14 cellular contexts compared by ENCODE assay signal in the genomic region with DNA sequence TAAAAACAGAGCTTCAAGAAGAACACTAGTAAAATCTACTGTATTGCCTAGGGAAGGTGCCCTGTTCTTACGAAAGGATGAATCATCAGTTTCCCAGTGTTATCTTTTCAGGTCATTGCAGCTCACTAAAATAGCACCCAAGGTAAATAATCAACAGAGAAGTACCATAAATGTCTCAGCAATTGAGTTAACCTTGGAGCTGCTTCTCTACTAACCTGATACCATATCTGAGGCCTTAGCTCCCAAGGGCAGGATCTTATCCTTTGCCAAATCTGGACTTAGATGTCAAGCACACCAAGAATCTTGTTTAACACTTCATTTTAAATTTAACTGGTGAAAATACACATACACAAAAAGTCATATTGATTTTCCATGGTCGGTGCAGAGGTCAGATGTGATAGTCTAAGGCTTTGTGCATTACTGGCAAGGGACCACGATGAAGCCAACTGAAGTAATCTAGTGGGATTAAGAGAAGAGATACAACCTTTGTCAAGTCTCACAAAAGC.
DNase-seq lines count a peak whose midpoint lies in the region; ATAC-seq and TF ChIP-seq lines count a peak whose summit lies in the region.
"Had no signal": no experiment of that assay in that cellular context is flagged by ENCODE, and none has a peak within 500 bp of the region (broad histone marks: within the 10 kb centered on the region; RNA-seq: fewer than 3 reads in every experiment).

No MANE protein-coding gene starts in this region.

- no peak overlapping the region for H3K4me3 ChIP-seq in MM.1S (ENCODE audit: low read length)
- H3K4me3 ChIP-seq: spleen had no signal

- no peak overlapping the region for H2AFZ ChIP-seq in MM.1S (ENCODE audit: low read length)

- no peak overlapping the region for H3K27ac Mint-ChIP-seq in HFFc6
- H3K27ac Mint-ChIP-seq: activated CD8-positive, alpha-beta T cell treated with anti-CD3 and anti-CD28 coated beads, Interleukin-2, amount 10 ng/mL, durations not matched to agents 7 days and 5 days; stimulated activated effector memory CD8-positive, alpha-beta T cell treated with anti-CD3 and anti-CD28 coated beads, Interleukin-12 subunit alpha, Interleukin-12 subunit beta, amount 100 ng/mL, for 72 hours had no signal

- TF ChIP-seq CTCF in HFFc6 (IDR thresholded peaks at IDR 0.05): no peak
- TF ChIP-seq CTCF in MM.1S (IDR thresholded peaks at IDR 0.05; ENCODE audit: low read length): no peak

- H3F3A ChIP-seq in MM.1S (ENCODE audit: insufficient read depth, low read length): no peaks in the 10 kb centered on the region

- no peaks in the 10 kb centered on the region for H3K79me2 ChIP-seq in MM.1S (ENCODE audit: low read length)

- no peaks in the 10 kb centered on the region for H3K9me3 Mint-ChIP-seq in HFFc6

- ATAC-seq in GM18511 (IDR thresholded peaks at IDR 0.05; ENCODE audit: unreplicated experiment) (peak; percentile 63), HG03280 (IDR thresholded peaks at IDR 0.05; ENCODE audit: unreplicated experiment) (no peak)
- ATAC-seq: activated CD8-positive, alpha-beta T cell treated with anti-CD3 and anti-CD28 coated beads, Interleukin-2, amount 10 ng/mL, durations not matched to agents 7 days and 5 days; SK-N-SH treated with all-trans-retinoic acid at 6 μM for 48 hours; stimulated activated effector memory CD8-positive, alpha-beta T cell treated with anti-CD3 and anti-CD28 coated beads, Interleukin-12 subunit alpha, Interleukin-12 subunit beta, amount 100 ng/mL, for 72 hours had no signal

- H3K36me3 ChIP-seq in MM.1S (replicated peaks; ENCODE audit: insufficient read depth, low read length): no peaks in the 10 kb centered on the region
- H3K36me3 ChIP-seq: spleen had no signal

- no peaks in the 10 kb centered on the region for H3K9me3 ChIP-seq in MM.1S (replicated peaks; ENCODE audit: insufficient read depth, low read length)
- H3K9me3 ChIP-seq: spleen had no signal

- peaks cover 12% of the 10 kb centered on the region for H3K4me1 Mint-ChIP-seq in HFFc6 (ENCODE audit: low read depth)
- H3K4me1 Mint-ChIP-seq: stimulated activated effector memory CD8-positive, alpha-beta T cell treated with anti-CD3 and anti-CD28 coated beads, Interleukin-12 subunit alpha, Interleukin-12 subunit beta, amount 100 ng/mL, for 72 hours had no signal

- H3K27me3 ChIP-seq in MM.1S (replicated peaks; ENCODE audit: insufficient read depth, low read length): no peaks in the 10 kb centered on the region
- H3K27me3 ChIP-seq: spleen had no signal

- no peaks in the 10 kb centered on the region for H3K36me3 Mint-ChIP-seq in HFFc6 (ENCODE audit: low read depth)
- H3K36me3 Mint-ChIP-seq: stimulated activated effector memory CD8-positive, alpha-beta T cell treated with anti-CD3 and anti-CD28 coated beads, Interleukin-12 subunit alpha, Interleukin-12 subunit beta, amount 100 ng/mL, for 72 hours had no signal

- no peak overlapping the region for H3K4me3 Mint-ChIP-seq in HFFc6
- H3K4me3 Mint-ChIP-seq: activated CD8-positive, alpha-beta T cell treated with anti-CD3 and anti-CD28 coated beads, Interleukin-2, amount 10 ng/mL, durations not matched to agents 7 days and 5 days; stimulated activated effector memory CD8-positive, alpha-beta T cell treated with anti-CD3 and anti-CD28 coated beads, Interleukin-12 subunit alpha, Interleukin-12 subunit beta, amount 100 ng/mL, for 72 hours had no signal

- H3K4me2 ChIP-seq in MM.1S (ENCODE audit: low read depth, low read length): no peak overlapping the region

- H3K27me3 Mint-ChIP-seq in HFFc6 (ENCODE audit: insufficient read depth): peaks cover 5% of the 10 kb centered on the region

- no peak overlapping the region for H3K9ac ChIP-seq in MM.1S (ENCODE audit: low read length)

- no peaks in the 10 kb centered on the region for H4K20me1 ChIP-seq in MM.1S (ENCODE audit: insufficient read depth, low read length)

- no peak overlapping the region for H3K27ac ChIP-seq in MM.1S (ENCODE audit: low read length)

- no peaks in the 10 kb centered on the region for H3K9me2 ChIP-seq in MM.1S (replicated peaks; ENCODE audit: insufficient read depth, low read length)

- H3K4me1 ChIP-seq in MM.1S (ENCODE audit: low read length): peaks cover 9% of the 10 kb centered on the region; the same call in 1 of the 2 replicates

- DNase-seq in HFFc6 (peak; percentile 3), NCI-H460 (ENCODE audit: extremely low read depth, low read depth) (peak; percentile 22), kidney glomerular epithelial cell (lab: John Stamatoyannopoulos, UW) (peak; percentile 75), retina (no peak), inferior parietal cortex (ENCODE audit: extremely low spot score) (no peak), MM.1S (no peak)
- DNase-seq: activated CD8-positive, alpha-beta T cell treated with anti-CD3 and anti-CD28 coated beads, Interleukin-2, amount 10 ng/mL, durations not matched to agents 7 days and 5 days; COR-L47; NCI-H2171; spleen had no signal

Comparison
In these comparisons a context has a peak if more than half of its experiments do, and no peak if none do; other contexts are left out.
1. DNase-seq: peak in HFFc6 (single experiment), NCI-H460 (single experiment) and kidney glomerular epithelial cell (single experiment); none in retina (single experiment), inferior parietal cortex (single experiment) and MM.1S (single experiment).